ENCODE assay signal across 2 cellular contexts in the genomic region with DNA sequence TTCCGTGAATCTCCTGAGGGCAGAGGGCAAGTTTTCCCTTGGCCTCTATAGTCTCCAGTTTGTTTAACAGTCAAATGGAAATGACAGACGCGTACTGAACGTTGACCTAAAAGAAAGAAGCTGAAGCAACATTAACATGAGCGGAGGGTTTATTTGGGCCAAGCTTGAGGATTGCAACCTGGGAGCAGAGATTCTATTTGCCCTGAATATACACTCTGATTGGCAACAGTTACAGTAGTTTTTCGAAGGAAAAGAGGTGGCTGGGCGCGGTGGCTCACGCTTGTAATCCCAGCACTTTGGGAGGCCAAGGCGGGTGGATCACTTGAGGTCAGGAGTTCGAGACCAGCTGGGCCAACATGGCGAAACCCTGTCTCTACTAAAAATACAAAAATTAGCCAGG. TPM values are rescaled to one million over a fixed set of nuclear protein-coding genes. Genes with fewer than 3 reads are reported as not detected.
"Had no signal": no experiment of that assay in that cellular context is flagged by ENCODE, and none has a peak within 500 bp of the region (broad histone marks: within the 10 kb centered on the region; RNA-seq: fewer than 3 reads in every experiment).

No MANE protein-coding gene starts in this region.

RNA-seq across cellular contexts. Expression of gene SHANK3, which starts 32.3 kb away (rescaled TPM):
- total RNA-seq: natural killer cell treated with Interleukin-12 subunit alpha and Interleukin-12 subunit beta and Interleukin-15 and Interleukin-18, amount 100 ng/mL, for 72 hours had no signal
- polyA plus RNA-seq: naive thymus-derived CD8-positive, alpha-beta T cell had no signal

RNA-seq across cellular contexts. Expression of gene MAPK8IP2, which starts 39.7 kb away (rescaled TPM):
- polyA plus RNA-seq: naive thymus-derived CD8-positive, alpha-beta T cell had no signal
